ENCODE assay signal across 8 cellular contexts in the genomic region with DNA sequence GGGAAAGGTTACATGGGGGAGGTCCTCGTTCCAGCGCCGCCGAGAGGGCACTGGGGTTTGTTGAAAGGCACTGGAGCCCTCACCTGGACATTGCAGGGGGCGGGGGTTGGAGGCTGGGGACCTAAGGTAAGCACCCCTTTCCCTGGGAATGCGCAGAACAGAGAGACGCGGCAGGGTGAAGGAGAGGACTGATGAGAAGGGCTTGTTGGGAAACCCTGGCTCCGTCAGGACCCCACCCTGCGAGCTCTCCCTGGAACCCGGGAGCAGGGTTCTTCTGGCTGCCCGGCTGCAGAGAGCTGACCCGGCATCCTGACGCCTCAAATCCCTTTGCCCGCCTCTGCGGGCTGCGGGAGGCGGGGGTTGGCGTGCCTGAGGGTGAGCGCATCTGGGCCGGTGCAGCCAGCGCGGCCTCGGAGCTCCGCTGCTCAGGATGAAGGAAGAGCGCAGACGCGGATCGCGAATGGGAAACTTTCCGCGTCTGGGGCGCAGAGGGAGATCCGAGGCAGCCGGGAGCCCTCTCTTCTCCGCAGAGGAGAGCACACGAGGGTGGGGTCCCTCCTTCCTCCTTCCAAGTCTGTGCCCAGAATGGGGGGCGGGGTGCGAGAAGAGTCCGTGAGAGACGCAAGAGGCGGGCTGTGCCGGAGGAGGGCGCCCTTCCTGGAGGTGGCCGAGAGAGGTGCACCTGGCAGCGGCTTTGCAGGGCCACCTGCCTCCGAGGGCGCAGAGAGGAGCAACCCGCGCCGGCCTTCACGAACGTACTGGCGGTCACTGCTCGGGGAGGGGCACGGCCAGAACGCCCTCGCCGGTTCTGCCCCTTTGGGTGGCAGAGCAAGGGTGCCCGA. TPM values are rescaled to one million over a fixed set of nuclear protein-coding genes. Genes with fewer than 3 reads are reported as not detected.
DNase-seq lines count a peak whose midpoint lies in the region; ATAC-seq and TF ChIP-seq lines count a peak whose summit lies in the region.

No MANE protein-coding gene starts in this region.

- ATAC-seq in GM21825 (IDR thresholded peaks at IDR 0.05; ENCODE audit: unreplicated experiment) (no peak), GM18511 (IDR thresholded peaks at IDR 0.05; ENCODE audit: unreplicated experiment) (no peak)

- no peak overlapping the region for H3K4me3 ChIP-seq in GM12875 (ENCODE audit: low read depth, low read length)

- DNase-seq in NCI-H774 (lab: John Stamatoyannopoulos, UW) (peak; percentile 4), germinal center (ENCODE audit: low spot score) (peak; percentile 35), posterior vena cava (ENCODE audit: low spot score) (peak; percentile 86), dedifferentiated amniotic fluid mesenchymal stem cell (ENCODE audit: extremely low spot score) (no peak)
- DNase-seq in activated naive CD4-positive, alpha-beta T cell treated with Interleukin-2 at 50 U/mL for 16 hours = no peak

- intact Hi-C loops in posterior vena cava (cut with DNase I) = loop anchor here in 1 of 2 donors (10.0 kb wide), 1 partner anchor 615 kb away; no protein-coding TSS in a partner anchor

- peak; percentile 20; the same call in 1 of the 2 replicates for TF ChIP-seq CTCF in GM12875 (IDR thresholded peaks at IDR 0.05; ENCODE audit: borderline replicate concordance, insufficient read depth, low read depth, low read length)

RNA-seq across cellular contexts. Expression of a gene that starts 2.4 kb away (rescaled TPM):
- 1 to 10 TPM; 4.7 to 7.8 TPM for total RNA-seq in posterior vena cava

Comparison
In these comparisons a context has a peak if more than half of its experiments do, and no peak if none do; other contexts are left out.
1. DNase-seq: peak in NCI-H774 (single experiment), germinal center (single experiment) and posterior vena cava (single experiment); none in dedifferentiated amniotic fluid mesenchymal stem cell (single experiment) and activated naive CD4-positive, alpha-beta T cell treated with Interleukin-2 at 50 U/mL for 16 hours (single experiment).